Comparison of ENCODE assay signal across 28 cellular contexts in the genomic region with DNA sequence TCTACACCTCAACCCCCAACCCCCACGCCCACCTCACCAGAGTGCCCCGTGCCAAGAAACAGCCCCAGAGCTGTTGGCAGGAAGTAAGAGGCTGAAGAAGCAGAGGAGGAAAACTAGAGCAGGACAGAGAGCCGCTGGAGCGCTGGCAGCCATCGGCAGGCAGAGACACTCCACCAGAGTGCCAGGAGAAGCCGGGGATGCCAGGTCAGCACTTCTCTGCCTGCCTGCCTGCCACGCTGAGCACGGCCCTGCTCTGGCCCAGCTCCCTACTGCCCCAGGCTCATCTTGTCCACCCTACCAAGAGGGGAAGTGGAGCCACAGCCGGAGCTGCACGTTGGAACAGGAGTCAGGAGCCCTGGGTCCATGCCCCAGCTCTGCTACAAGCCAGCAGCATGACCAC. TPM values are rescaled to one million over a fixed set of nuclear protein-coding genes. Genes with fewer than 3 reads are reported as not detected.
DNase-seq lines count a peak whose midpoint lies in the region; ATAC-seq and TF ChIP-seq lines count a peak whose summit lies in the region.
"Had no signal": no experiment of that assay in that cellular context is flagged by ENCODE, and none has a peak within 500 bp of the region (broad histone marks: within the 10 kb centered on the region; RNA-seq: fewer than 3 reads in every experiment).

No MANE protein-coding gene starts in this region.

- no peak for TF ChIP-seq POLR2A in lower leg skin (IDR thresholded peaks at IDR 0.05)

- no peaks in the 10 kb centered on the region for H3K36me3 ChIP-seq in right atrium auricular region
- H3K36me3 ChIP-seq: spleen had no signal

- ATAC-seq in Right ventricle myocardium superior (ENCODE audit: poor library complexity) (peak; percentile 77), HG02885 (IDR thresholded peaks at IDR 0.05; ENCODE audit: poor library complexity, unreplicated experiment) (no peak), GM21367 (IDR thresholded peaks at IDR 0.05; ENCODE audit: unreplicated experiment) (no peak)
- ATAC-seq in effector memory CD8-positive, alpha-beta T cell (replicated peaks) = peak; percentile 11
- ATAC-seq: Panc1 had no signal

- H3K27ac ChIP-seq in right atrium auricular region = no peak overlapping the region
- H3K27ac ChIP-seq: C4-2B, HL-60, lower lobe of right lung, SK-N-MC, spleen, VCaP had no signal

- TF ChIP-seq CTCF in right atrium auricular region (IDR thresholded peaks at IDR 0.05) (no peak), lower leg skin (IDR thresholded peaks at IDR 0.05) (no peak)

- peaks cover 0 to 18% of the 10 kb centered on the region in 2 donors for H3K4me1 ChIP-seq in right atrium auricular region

- DNase-seq in Right ventricle myocardium superior (peak; percentile 63), right atrium auricular region (ENCODE audit: low spot score) (no peak), medulla oblongata (ENCODE audit: extremely low spot score) (peak; percentile 38), lower leg skin (ENCODE audit: low spot score in 2 of 2) (no peak)
- peak in 2 of 3 experiments; percentile 11 to 26 for DNase-seq in effector memory CD8-positive, alpha-beta T cell
- no peak for DNase-seq in stimulated activated CD4-positive, alpha-beta T cell treated with anti-CD3 and anti-CD28 coated beads, Interleukin-12 subunit alpha, Interleukin-12 subunit beta, amount 100 ng/mL, for 4 hours
- DNase-seq: ACHN; activated CD4-positive, alpha-beta T cell treated with anti-CD3 and anti-CD28 coated beads, Interleukin-2, amount 50 U/mL, for 4 hours; activated gamma-delta T cell; activated T-cell treated with anti-CD3 and anti-CD28 coated beads for 4 hours; dermis blood vessel endothelial cell; H9; lower lobe of right lung; NCI-H2081; retina; spleen; stimulated activated CD4-positive, alpha-beta T cell treated with anti-CD3 and anti-CD28 coated beads, Interleukin-4, amount 100 ng/mL, for 24 hours; stimulated activated naive CD8-positive, alpha-beta T cell treated with anti-CD3 and anti-CD28 coated beads, Interleukin-15, amount 100 ng/mL, for 72 hours had no signal

- no peaks in the 10 kb centered on the region for H3K9me3 ChIP-seq in right atrium auricular region
- H3K9me3 ChIP-seq: lower lobe of right lung, spleen had no signal

- peak overlapping the region; percentile 56 to 80 for H3K4me3 Mint-ChIP-seq in effector memory CD8-positive, alpha-beta T cell
- H3K4me3 Mint-ChIP-seq: H9; stimulated activated naive CD8-positive, alpha-beta T cell treated with anti-CD3 and anti-CD28 coated beads, Interleukin-15, amount 100 ng/mL, for 72 hours; type B pancreatic cell had no signal

- intact Hi-C loops in Right ventricle myocardium superior (cut with DNase I) (no loop called here), lower leg skin (cut with DNase I; ENCODE audit: low total_unique reads) (no loop called here)

- no peaks in the 10 kb centered on the region for H3K27me3 Mint-ChIP-seq in effector memory CD8-positive, alpha-beta T cell
- H3K27me3 Mint-ChIP-seq: stimulated activated naive CD8-positive, alpha-beta T cell treated with anti-CD3 and anti-CD28 coated beads, Interleukin-15, amount 100 ng/mL, for 72 hours had no signal

- H3K36me3 Mint-ChIP-seq in effector memory CD8-positive, alpha-beta T cell (ENCODE audit: insufficient read depth) = peaks cover 32% of the 10 kb centered on the region
- H3K36me3 Mint-ChIP-seq: type B pancreatic cell had no signal

- H3K27ac Mint-ChIP-seq in effector memory CD8-positive, alpha-beta T cell = peak overlapping the region; percentile 22 to 94
- H3K27ac Mint-ChIP-seq: type B pancreatic cell had no signal

- H3K4me1 Mint-ChIP-seq in effector memory CD8-positive, alpha-beta T cell (ENCODE audit: low read depth in 2 of 2) = peaks cover 43 to 60% of the 10 kb centered on the region in 2 donors

- no peaks in the 10 kb centered on the region for H3K9me3 Mint-ChIP-seq in effector memory CD8-positive, alpha-beta T cell
- H3K9me3 Mint-ChIP-seq: H9; stimulated activated naive CD8-positive, alpha-beta T cell treated with anti-CD3 and anti-CD28 coated beads, Interleukin-15, amount 100 ng/mL, for 72 hours; type B pancreatic cell had no signal

- H3K4me3 ChIP-seq in right atrium auricular region (no peak overlapping the region), lower leg skin (ENCODE audit: low read depth, poor library complexity, severe bottlenecking) (no peak overlapping the region)
- H3K4me3 ChIP-seq: lower lobe of right lung, SK-N-MC, spleen had no signal

- H3K27me3 ChIP-seq in right atrium auricular region = no peaks in the 10 kb centered on the region
- H3K27me3 ChIP-seq: spleen had no signal

- 24 to 29% methylated on average over 10 of the region's 10 CpGs for WGBS in lower leg skin, 2 donors

RNA-seq across cellular contexts. Expression of gene CACNA2D2, which starts 29.7 kb away (rescaled TPM):
- total RNA-seq in Right ventricle myocardium superior (1.6 TPM), right atrium auricular region (1 to 10 TPM; 3.7 to 6.2 TPM), lower leg skin (1 to 10 TPM; 1.1 to 2.0 (median 1.6) TPM)
- total RNA-seq: bronchial epithelial cell, dermis blood vessel endothelial cell, endothelial cell of umbilical vein had no signal

Comparison
In these comparisons a context has a peak if more than half of its experiments do, and no peak if none do; other contexts are left out.
1. DNase-seq: peak in Right ventricle myocardium superior (single experiment), effector memory CD8-positive, alpha-beta T cell (2 of 3) and medulla oblongata (single experiment); none in right atrium auricular region (single experiment), lower leg skin (0 of 2) and stimulated activated CD4-positive, alpha-beta T cell treated with anti-CD3 and anti-CD28 coated beads, Interleukin-12 subunit alpha, Interleukin-12 subunit beta, amount 100 ng/mL, for 4 hours (single experiment).
2. ATAC-seq: peak in Right ventricle myocardium superior (single experiment) and effector memory CD8-positive, alpha-beta T cell (single experiment); none in HG02885 (single experiment) and GM21367 (single experiment).